Comparison of ENCODE assay signal across 8 cellular contexts in the genomic region with DNA sequence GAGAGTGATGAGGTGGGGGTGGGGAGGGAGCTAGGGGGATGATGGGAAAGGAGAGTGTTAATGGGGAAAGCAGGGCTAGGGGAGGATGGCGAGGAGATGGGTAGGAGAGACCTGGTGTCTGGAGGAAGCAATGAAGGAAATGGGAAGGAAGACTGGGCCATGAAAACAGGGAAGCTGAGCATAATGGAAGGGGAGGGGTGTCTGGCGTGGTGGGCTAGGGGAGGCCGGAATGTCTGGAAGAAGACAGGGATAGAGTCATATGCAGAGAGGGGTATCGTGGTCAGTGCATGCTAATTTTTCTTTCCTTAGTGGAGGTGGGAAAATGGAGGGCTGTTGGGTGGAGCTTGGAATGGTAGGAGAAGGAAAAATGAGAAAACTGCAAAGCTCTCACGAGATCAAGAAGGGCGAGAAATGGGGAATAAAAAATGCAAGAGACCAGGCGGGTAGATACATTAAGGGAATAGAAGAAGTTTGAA. TPM values are rescaled to one million over a fixed set of nuclear protein-coding genes. Genes with fewer than 3 reads are reported as not detected.
DNase-seq lines count a peak whose midpoint lies in the region; ATAC-seq lines count a peak whose summit lies in the region.

No MANE protein-coding gene starts in this region.

- intact Hi-C loops in sciatic nerve (cut with DNase I): no loop called here

- DNase-seq in EH (ENCODE audit: low read depth) (peak; percentile 66), NCI-H146 (lab: John Stamatoyannopoulos, UW) (peak; percentile 52), dedifferentiated amniotic fluid mesenchymal stem cell (ENCODE audit: extremely low spot score) (peak; percentile 47), naive B cell (no peak), sciatic nerve (ENCODE audit: low spot score) (no peak)

- H3K9me3 Mint-ChIP-seq in naive B cell: no peaks in the 10 kb centered on the region

- ATAC-seq in naive B cell (ENCODE audit: low read depth in 2 of 2) (no peak), GM19023 (IDR thresholded peaks at IDR 0.05; ENCODE audit: unreplicated experiment) (no peak), HG03469 (IDR thresholded peaks at IDR 0.05; ENCODE audit: unreplicated experiment) (no peak), HG03565 (IDR thresholded peaks at IDR 0.05; ENCODE audit: unreplicated experiment) (no peak), sciatic nerve (no peak)

- H3K4me3 Mint-ChIP-seq in naive B cell: peak overlapping the region; percentile 84 to 99 (median 96)

- peaks cover 53 to 72% (median 66%) of the 10 kb centered on the region in 3 donors for H3K4me1 Mint-ChIP-seq in naive B cell

- H3K27me3 Mint-ChIP-seq in naive B cell: no peaks in the 10 kb centered on the region

- H3K27ac Mint-ChIP-seq in naive B cell: peak overlapping the region in 5 of 6 donors; percentile 79 to 96 (median 92)

- H3K36me3 Mint-ChIP-seq in naive B cell: peaks cover 8 to 17% of the 10 kb centered on the region in 2 donors

RNA-seq across cellular contexts. Expression of a gene that starts 0.4 kb away (rescaled TPM):
- 100 to 1,000 TPM in 1 of 6 donors, 10 to 100 TPM in 5; 88.7 to 121 (median 92.0) TPM for polyA plus RNA-seq in naive B cell (ENCODE audit: low read depth in 6 of 6)
- 53.4 TPM for total RNA-seq in sciatic nerve

RNA-seq across cellular contexts. Expression of a gene that starts 0.7 kb away (rescaled TPM):
- polyA plus RNA-seq in naive B cell (ENCODE audit: low read depth in 6 of 6): 100 to 1,000 TPM in 4 of 6 donors, 10 to 100 TPM in 2; 91.3 to 172 (median 103) TPM
- 46.0 TPM for total RNA-seq in sciatic nerve

RNA-seq across cellular contexts. Expression of a gene that starts 7.0 kb away (rescaled TPM):
- polyA plus RNA-seq in naive B cell (ENCODE audit: low read depth in 6 of 6): 10 to 100 TPM; 27.8 to 55.0 (median 39.8) TPM
- 34.6 TPM for total RNA-seq in sciatic nerve

RNA-seq across cellular contexts. Expression of a gene that starts 30.1 kb away (rescaled TPM):
- 10 to 100 TPM; 13.6 to 23.8 (median 14.5) TPM for polyA plus RNA-seq in naive B cell (ENCODE audit: low read depth in 6 of 6)
- 31.1 TPM for total RNA-seq in sciatic nerve

RNA-seq across cellular contexts. Expression of a gene that starts 35.5 kb away (rescaled TPM):
- 10 to 100 TPM; 10.6 to 23.5 (median 15.7) TPM for polyA plus RNA-seq in naive B cell (ENCODE audit: low read depth in 6 of 6)
- total RNA-seq in sciatic nerve: 20.4 TPM

Comparison
In these comparisons a context has a peak if more than half of its experiments do, and no peak if none do; other contexts are left out.
1. DNase-seq: peak in EH (single experiment), NCI-H146 (single experiment) and dedifferentiated amniotic fluid mesenchymal stem cell (single experiment); none in naive B cell (single experiment) and sciatic nerve (single experiment).